Comparison of ENCODE assay signal across 20 cellular contexts in genomic region chr19:41932259-41933130, GRCh38. TPM values are rescaled to one million over a fixed set of nuclear protein-coding genes. Genes with fewer than 3 reads are reported as not detected.
DNase-seq lines count a peak whose midpoint lies in the region; ATAC-seq and TF ChIP-seq lines count a peak whose summit lies in the region.
"Had no signal": no experiment of that assay in that cellular context is flagged by ENCODE, and none has a peak within 500 bp of the region (broad histone marks: within the 10 kb centered on the region; RNA-seq: fewer than 3 reads in every experiment).

No MANE protein-coding gene starts in this region.

- TF ChIP-seq CTCF in CD4-positive, alpha-beta T cell (IDR thresholded peaks at IDR 0.05): no peak
- TF ChIP-seq CTCF in DOHH2 (IDR thresholded peaks at IDR 0.05; ENCODE audit: low read depth, low read length, poor library complexity, severe bottlenecking) (no peak), prostate gland (IDR thresholded peaks at IDR 0.05) (no peak)

- H3K9me2 ChIP-seq in DOHH2 (replicated peaks; ENCODE audit: control insufficient read depth, low read length): no peaks in the 10 kb centered on the region

- H3K27ac Mint-ChIP-seq in CD4-positive, alpha-beta T cell: peak overlapping the region; percentile 86
- H3K27ac Mint-ChIP-seq in naive thymus-derived CD4-positive, alpha-beta T cell: peak overlapping the region in 5 of 9 donors; percentile 45 to 96 (median 82)

- H3K4me1 ChIP-seq in DOHH2 (ENCODE audit: control insufficient read depth, low read length) (peaks cover 87% of the 10 kb centered on the region), SJCRH30 (peaks cover 13% of the 10 kb centered on the region), prostate gland (replicated peaks) (no peaks in the 10 kb centered on the region)
- peaks cover 35 to 40% of the 10 kb centered on the region in 2 donors for H3K4me1 ChIP-seq in naive thymus-derived CD4-positive, alpha-beta T cell (ENCODE audit: control insufficient read depth in 2 of 2, insufficient read depth in 2 of 2, low read length in 2 of 2)
- H3K4me1 ChIP-seq: HAP-1 had no signal

- no peak for ATAC-seq in CD4-positive, alpha-beta T cell (ENCODE audit: poor library complexity)
- ATAC-seq in naive thymus-derived CD4-positive, alpha-beta T cell: no peak
- ATAC-seq in HG02973 (IDR thresholded peaks at IDR 0.05; ENCODE audit: unreplicated experiment): no peak
- ATAC-seq: left lung had no signal

- no peak for TF ChIP-seq POLR2A in prostate gland (IDR thresholded peaks at IDR 0.05)

- POLR2A ChIA-PET in CD4-positive, alpha-beta T cell (lab: Charles Lee): no interaction called here
- POLR2A ChIA-PET in naive thymus-derived CD4-positive, alpha-beta T cell (lab: Charles Lee): interaction anchor here (0.9 to 5.4 kb wide), 6 partner anchors 25 to 73 kb away, joined by 3 to 82 read pairs (median 5); partner anchors contain the start of genes ARHGEF1, RABAC1 and RPS19

- H3K4me2 ChIP-seq in DOHH2 (ENCODE audit: low read length): peak overlapping the region; percentile 89

- H3K79me2 ChIP-seq in DOHH2 (ENCODE audit: control insufficient read depth, low read length): peaks cover 27% of the 10 kb centered on the region

- H3K36me3 Mint-ChIP-seq in CD4-positive, alpha-beta T cell (ENCODE audit: low read depth): peaks cover 6% of the 10 kb centered on the region
- peaks cover 0 to 4% (median 0%) of the 10 kb centered on the region in 5 donors for H3K36me3 Mint-ChIP-seq in naive thymus-derived CD4-positive, alpha-beta T cell

- no peak overlapping the region for H3K27ac ChIP-seq in CD4-positive, alpha-beta T cell (ENCODE audit: low read depth, low read length)
- H3K27ac ChIP-seq in DOHH2 (ENCODE audit: low read depth, low read length) (peak overlapping the region; percentile 76), SJCRH30 (no peak overlapping the region), prostate gland (no peak overlapping the region)
- H3K27ac ChIP-seq in naive thymus-derived CD4-positive, alpha-beta T cell (ENCODE audit: low read depth, low read length): no peak overlapping the region
- H3K27ac ChIP-seq: left lung, ovary, skin epidermis, testis had no signal

- no peaks in the 10 kb centered on the region for H4K20me1 ChIP-seq in DOHH2 (ENCODE audit: control insufficient read depth, insufficient read depth, low read depth, low read length)

- peaks cover 49% of the 10 kb centered on the region for H3F3A ChIP-seq in DOHH2 (ENCODE audit: control insufficient read depth, insufficient read depth)

- no peaks in the 10 kb centered on the region for H3K9me3 Mint-ChIP-seq in CD4-positive, alpha-beta T cell
- H3K9me3 Mint-ChIP-seq in naive thymus-derived CD4-positive, alpha-beta T cell: no peaks in the 10 kb centered on the region
- H3K9me3 Mint-ChIP-seq: activated CD4-positive, alpha-beta T cell treated with anti-CD3 and anti-CD28 coated beads, Interleukin-2, amount 10 ng/mL, durations not matched to agents 24 days and 14 days had no signal

- no peaks in the 10 kb centered on the region for H3K27me3 Mint-ChIP-seq in CD4-positive, alpha-beta T cell
- peaks cover 0 to 27% (median 0%) of the 10 kb centered on the region in 5 donors for H3K27me3 Mint-ChIP-seq in naive thymus-derived CD4-positive, alpha-beta T cell

- intact Hi-C loops in CD4-positive, alpha-beta T cell (cut with DNase I, micrococcal nuclease): loop anchor here (2.0 to 5.0 kb wide), 2 partner anchors 44 to 60 kb away; no protein-coding TSS in a partner anchor
- intact Hi-C loops in naive thymus-derived CD4-positive, alpha-beta T cell (cut with micrococcal nuclease): loop anchor here in 1 of 2 donors (1.0 kb wide), 1 partner anchor 16 kb away; no protein-coding TSS in a partner anchor
- intact Hi-C loops in prostate gland (cut with DNase I): no loop called here

- peak overlapping the region; percentile 91 for H3K4me3 ChIP-seq in DOHH2 (ENCODE audit: low read length)
- no peak overlapping the region for H3K4me3 ChIP-seq in SJCRH30
- no peak overlapping the region for H3K4me3 ChIP-seq in naive thymus-derived CD4-positive, alpha-beta T cell (ENCODE audit: low read length)
- no peak overlapping the region for H3K4me3 ChIP-seq in prostate gland
- H3K4me3 ChIP-seq: HAP-1, left lung, ovary, skin epidermis, testis had no signal

- DNase-seq in CD4-positive, alpha-beta T cell: no peak
- DNase-seq in SJCRH30: peak; percentile 46 to 61
- DNase-seq in naive thymus-derived CD4-positive, alpha-beta T cell: no peak
- DNase-seq in SKM-1 (lab: John Stamatoyannopoulos, UW; ENCODE audit: unreplicated experiment): no peak
- DNase-seq in prostate gland (ENCODE audit: low spot score): no peak
- DNase-seq: activated CD4-positive, alpha-beta T cell treated with anti-CD3 and anti-CD28 coated beads, Interleukin-2, amount 10 ng/mL, durations not matched to agents 24 days and 14 days; activated naive CD4-positive, alpha-beta T cell; foreskin melanocyte; Karpas-422; left lung; NCI-H1105; ovary; SIG-M5; stimulated activated CD4-positive, alpha-beta T cell treated with anti-CD3 and anti-CD28 coated beads, Interleukin-4, amount 100 ng/mL, for 1 hour; T1000 had no signal

- 22% methylated on average over 26 of the region's 26 CpGs for WGBS in prostate gland

- no peaks in the 10 kb centered on the region for H3K9me3 ChIP-seq in CD4-positive, alpha-beta T cell (ENCODE audit: control insufficient read depth, low read length)
- H3K9me3 ChIP-seq in DOHH2 (ENCODE audit: control insufficient read depth, insufficient read depth, low read length) (no peaks in the 10 kb centered on the region), SJCRH30 (replicated peaks) (no peaks in the 10 kb centered on the region), prostate gland (no peaks in the 10 kb centered on the region)
- H3K9me3 ChIP-seq in naive thymus-derived CD4-positive, alpha-beta T cell (ENCODE audit: control insufficient read depth in 2 of 3, low read length in 3 of 3): no peaks in the 10 kb centered on the region
- H3K9me3 ChIP-seq: HAP-1, left lung, ovary, testis had no signal

- peaks cover 25% of the 10 kb centered on the region for H3K36me3 ChIP-seq in DOHH2 (ENCODE audit: control insufficient read depth, low read length)
- no peaks in the 10 kb centered on the region for H3K36me3 ChIP-seq in SJCRH30
- no peaks in the 10 kb centered on the region for H3K36me3 ChIP-seq in naive thymus-derived CD4-positive, alpha-beta T cell (ENCODE audit: control insufficient read depth in 2 of 3, insufficient read depth in 3 of 3, low read length in 3 of 3)
- H3K36me3 ChIP-seq in prostate gland: no peaks in the 10 kb centered on the region
- H3K36me3 ChIP-seq: HAP-1, left lung, ovary had no signal

- no peaks in the 10 kb centered on the region for H3K27me3 ChIP-seq in CD4-positive, alpha-beta T cell (ENCODE audit: control insufficient read depth, insufficient read depth, low read length)
- H3K27me3 ChIP-seq in DOHH2 (ENCODE audit: control insufficient read depth, low read length) (no peaks in the 10 kb centered on the region), SJCRH30 (peaks cover 79% of the 10 kb centered on the region), prostate gland (replicated peaks; ENCODE audit: insufficient read depth) (peaks cover 10% of the 10 kb centered on the region)
- peaks cover 0 to 4% of the 10 kb centered on the region in 2 donors for H3K27me3 ChIP-seq in naive thymus-derived CD4-positive, alpha-beta T cell (ENCODE audit: control insufficient read depth in 2 of 2, insufficient read depth in 2 of 2, low read length in 2 of 2)
- H3K27me3 ChIP-seq: ovary had no signal

- no peak overlapping the region for H3K4me3 Mint-ChIP-seq in CD4-positive, alpha-beta T cell
- peak overlapping the region in 1 of 10 donors; percentile 49 for H3K4me3 Mint-ChIP-seq in naive thymus-derived CD4-positive, alpha-beta T cell
- H3K4me3 Mint-ChIP-seq: activated CD4-positive, alpha-beta T cell treated with anti-CD3 and anti-CD28 coated beads, Interleukin-2, amount 10 ng/mL, durations not matched to agents 24 days and 14 days had no signal

- CTCF ChIA-PET in CD4-positive, alpha-beta T cell (lab: Charles Lee): interaction anchor here (1.8 kb wide), 1 partner anchor 59 kb away, joined by 6 read pairs; no protein-coding TSS in a partner anchor
- CTCF ChIA-PET in naive thymus-derived CD4-positive, alpha-beta T cell (lab: Charles Lee): interaction anchor here (0.7 to 1.3 kb wide), 3 partner anchors 42 to 58 kb away, joined by 3 read pairs; no protein-coding TSS in a partner anchor

- peaks cover 67% of the 10 kb centered on the region for H3K4me1 Mint-ChIP-seq in CD4-positive, alpha-beta T cell (ENCODE audit: low read depth)
- H3K4me1 Mint-ChIP-seq in naive thymus-derived CD4-positive, alpha-beta T cell: peaks cover 48 to 70% (median 55%) of the 10 kb centered on the region in 7 donors

RNA-seq across cellular contexts. Expression of gene ERFL, which starts 4.2 kb away (rescaled TPM):
- total RNA-seq in CD4-positive, alpha-beta T cell: 1 to 10 TPM; 7.7 to 8.9 TPM
- total RNA-seq in SJCRH30 (2014; rRNA removed; shearing (Covaris generic)): not detected in 2 replicates
- 10 to 100 TPM in 2 of 5 experiments, 1 to 10 TPM in 3; 3.0 to 15.0 (median 8.0) TPM for total RNA-seq in naive thymus-derived CD4-positive, alpha-beta T cell
- polyA plus RNA-seq in naive thymus-derived CD4-positive, alpha-beta T cell: not detected
- 1 to 10 TPM in 1 of 2 donors, under 1 TPM in 1; 0.36 to 1.9 TPM for total RNA-seq in prostate gland

RNA-seq across cellular contexts. Expression of gene RABAC1, which starts 26.6 kb away (rescaled TPM):
- total RNA-seq in CD4-positive, alpha-beta T cell: 100 to 1,000 TPM in 1 of 2 experiments, 10 to 100 TPM in 1; 96.0 to 102 TPM
- total RNA-seq in SJCRH30 (2014; rRNA removed; shearing (Covaris generic)): 106 and 129 TPM in 2 replicates
- total RNA-seq in naive thymus-derived CD4-positive, alpha-beta T cell: 10 to 100 TPM; 70.4 to 90.9 (median 78.1) TPM
- polyA plus RNA-seq in naive thymus-derived CD4-positive, alpha-beta T cell: 100 to 1,000 TPM; 171 to 187 TPM
- total RNA-seq in prostate gland: 100 to 1,000 TPM; 153 to 168 TPM

RNA-seq across cellular contexts. Expression of gene ARHGEF1, which starts 49.5 kb away (rescaled TPM):
- total RNA-seq in CD4-positive, alpha-beta T cell: 1,000 to 10,000 TPM; 1,019 to 1,047 TPM
- 52.4 and 53.8 TPM in 2 replicates for total RNA-seq in SJCRH30 (2014; rRNA removed; shearing (Covaris generic))
- 1,000 to 10,000 TPM in 4 of 5 experiments, 100 to 1,000 TPM in 1; 662 to 1,236 (median 1,141) TPM for total RNA-seq in naive thymus-derived CD4-positive, alpha-beta T cell
- 100 to 1,000 TPM; 184 to 367 TPM for polyA plus RNA-seq in naive thymus-derived CD4-positive, alpha-beta T cell
- total RNA-seq in prostate gland: 10 to 100 TPM; 57.1 to 65.6 TPM

RNA-seq across cellular contexts. Expression of gene CD79A, which starts 55.4 kb away (rescaled TPM):
- 1 to 10 TPM; 3.7 to 3.8 TPM for total RNA-seq in CD4-positive, alpha-beta T cell
- 0.61 TPM in 1 of 2 replicates, not detected in the other for total RNA-seq in SJCRH30 (2014; rRNA removed; shearing (Covaris generic))
- 10 to 100 TPM in 1 of 5 experiments, 1 to 10 TPM in 4; 2.6 to 27.9 (median 2.8) TPM for total RNA-seq in naive thymus-derived CD4-positive, alpha-beta T cell
- polyA plus RNA-seq in naive thymus-derived CD4-positive, alpha-beta T cell: 10 to 100 TPM in 1 of 2 donors, 1 to 10 TPM in 1; 9.6 to 16.8 TPM
- under 1 TPM in 1 of 2 donors, not detected in 1; 0.59 TPM for total RNA-seq in prostate gland

Comparison
In these comparisons a context has a peak if more than half of its experiments do, and no peak if none do; other contexts are left out.
1. DNase-seq: peak in SJCRH30 (2 of 2); none in CD4-positive, alpha-beta T cell (0 of 10), naive thymus-derived CD4-positive, alpha-beta T cell (0 of 9), SKM-1 (single experiment) and prostate gland (single experiment).
2. RNA of gene ARHGEF1, which starts 49.5 kb away (total RNA-seq): 662 to 1,236 TPM in naive thymus-derived CD4-positive, alpha-beta T cell and 1,019 to 1,047 TPM in CD4-positive, alpha-beta T cell; 57.1 to 65.6 TPM in prostate gland and 52.4 to 53.8 TPM in SJCRH30; every median in the first group is over 4 times any median in the second.